In the genomic region with DNA sequence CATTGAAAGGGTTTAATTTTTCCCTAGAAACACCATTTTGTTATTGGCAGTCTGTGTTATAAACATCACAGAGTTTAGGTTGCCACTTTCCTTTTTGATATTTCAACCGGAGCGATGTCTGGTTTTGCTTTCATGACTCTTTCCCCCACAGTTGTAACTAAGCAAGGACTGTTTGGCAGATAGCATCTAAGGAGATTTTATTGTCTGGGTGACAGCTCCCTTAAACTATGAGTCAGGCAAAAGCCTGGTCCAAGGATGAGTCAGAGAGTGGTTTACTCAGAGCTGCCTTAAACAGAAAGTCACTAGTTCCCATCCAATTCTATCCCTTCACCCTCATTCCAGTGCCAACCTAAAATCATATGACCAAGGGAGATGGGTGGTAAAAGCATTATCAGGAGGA, we compare ENCODE assay signal across 9 cellular contexts.
DNase-seq lines count a peak whose midpoint lies in the region; ATAC-seq, FAIRE-seq and TF ChIP-seq lines count a peak whose summit lies in the region.
"Had no signal": no experiment of that assay in that cellular context is flagged by ENCODE, and none has a peak within 500 bp of the region (broad histone marks: within the 10 kb centered on the region; RNA-seq: fewer than 3 reads in every experiment).

No MANE protein-coding gene starts in this region.

- no peaks in the 10 kb centered on the region for H3K4me1 ChIP-seq in GM12878 (ENCODE audit: control insufficient read depth, insufficient read depth, low read length)
- H3K4me1 ChIP-seq in kidney (ENCODE audit: control insufficient read depth in 1 of 2, insufficient read depth in 1 of 2, low read depth in 1 of 2, low read length in 2 of 2) = no peaks in the 10 kb centered on the region
- H3K4me1 ChIP-seq in body of pancreas = no peaks in the 10 kb centered on the region

- H3K4me3 ChIP-seq in GM12878 (no peak overlapping the region), kidney (ENCODE audit: low read length in 2 of 2) (no peak overlapping the region), body of pancreas (no peak overlapping the region)
- H3K4me3 ChIP-seq: lung had no signal

- intact Hi-C loops in GM12878 (cut with micrococcal nuclease; ENCODE audit: unreplicated experiment) (no loop called here), kidney (cut with DNase I) (no loop called here), body of pancreas (cut with DNase I) (no loop called here)

- POLR2A ChIA-PET in GM12878 (lab: Charles Lee) = no interaction called here

- no peaks in the 10 kb centered on the region for H4K20me1 ChIP-seq in GM12878 (ENCODE audit: control insufficient read depth, insufficient read depth)

- CTCF ChIA-PET in GM12878 (lab: Yijun Ruan, JAX) = interaction anchor here (1.2 kb wide), 1 partner anchor 17 kb away, joined by 3 read pairs; no protein-coding TSS in a partner anchor

- no peak for TF ChIP-seq EP300 in GM12878 (IDR thresholded peaks at IDR 0.05; ENCODE audit: borderline replicate concordance in 1 of 2, control insufficient read depth in 1 of 2, low read depth in 2 of 2, low read length in 2 of 2)

- DNase-seq in SIG-M5 treated with dmso at 0.1 percent for 504 hours (lab: John Stamatoyannopoulos, UW; ENCODE audit: unreplicated experiment) (peak; percentile 59), SIG-M5 (lab: John Stamatoyannopoulos, UW) (no peak), GM12878 (ENCODE audit: low read depth, low spot score) (no peak), occipital lobe (lab: John Stamatoyannopoulos, UW) (peak; percentile 19), kidney (no peak), body of pancreas (no peak), NCI-H2227 (lab: John Stamatoyannopoulos, UW; ENCODE audit: unreplicated experiment) (no peak)

- no TSS peak for BruUV-seq in GM12878 (replicated peaks; lab: Mats Ljungman, UMichigan)

- in situ Hi-C loops in GM12878 (cut with MboI) = no loop called here

- FAIRE-seq in GM12878 (lab: Jason Lieb, UNC) = no peak
- FAIRE-seq in kidney (lab: Jason Lieb, UNC) = no peak

- H3K27ac ChIP-seq in GM12878 (ENCODE audit: control insufficient read depth, insufficient read depth) = no peak overlapping the region
- no peak overlapping the region for H3K27ac ChIP-seq in kidney (ENCODE audit: low read depth in 2 of 2, low read length in 2 of 2)
- no peak overlapping the region for H3K27ac ChIP-seq in body of pancreas

- H3K9me3 ChIP-seq in GM12878 (replicated peaks; ENCODE audit: control insufficient read depth, insufficient read depth, low read length) (no peaks in the 10 kb centered on the region), kidney (ENCODE audit: control insufficient read depth in 1 of 2, low read length in 2 of 2) (no peaks in the 10 kb centered on the region), body of pancreas (no peaks in the 10 kb centered on the region)

- no peak overlapping the region for H2AFZ ChIP-seq in GM12878 (ENCODE audit: control insufficient read depth, low read depth, low read length)

- H3K4me2 ChIP-seq in GM12878 (ENCODE audit: control insufficient read depth, insufficient read depth) = no peak overlapping the region

- no peaks in the 10 kb centered on the region for H3K36me3 ChIP-seq in GM12878 (ENCODE audit: control insufficient read depth in 2 of 2, insufficient read depth in 2 of 2, low read length in 1 of 2)
- H3K36me3 ChIP-seq in kidney (ENCODE audit: control insufficient read depth in 1 of 2, insufficient read depth in 2 of 2, low read length in 2 of 2) = no peaks in the 10 kb centered on the region
- no peaks in the 10 kb centered on the region for H3K36me3 ChIP-seq in body of pancreas (replicated peaks in 1 of 2; ENCODE audit: insufficient read depth in 1 of 2, low read depth in 2 of 2)

- no peaks in the 10 kb centered on the region for H3K79me2 ChIP-seq in GM12878 (ENCODE audit: control insufficient read depth, insufficient read depth, low read length)

- ATAC-seq in HG03558 (IDR thresholded peaks at IDR 0.05; ENCODE audit: extremely low read depth, unreplicated experiment) (peak; percentile 78), GM12878 (peak; percentile 98), body of pancreas (no peak)

- TF ChIP-seq CTCF in GM12878 (IDR thresholded peaks at IDR 0.05 in 2 of 3, conservative IDR thresholded peaks at IDR 0.05 in 1 of 3; ENCODE audit: control insufficient read depth in 2 of 3, extremely low read depth in 1 of 3, insufficient read depth in 1 of 3, low read depth in 3 of 3, low read length in 3 of 3) (no peak), kidney (IDR thresholded peaks at IDR 0.05; ENCODE audit: borderline replicate concordance, extremely low read depth, insufficient read depth) (no peak), body of pancreas (IDR thresholded peaks at IDR 0.05) (no peak)

- 62% methylated on average over 2 of the region's 2 CpGs for WGBS in GM12878 (ENCODE audit: insufficient coverage, insufficient replicate concordance, low lambda C conversion rate, missing lambda C conversion rate)
- 35 to 72% methylated on average over 2 of the region's 2 CpGs for WGBS in body of pancreas, 2 donors

- no peak for TF ChIP-seq RAD21 in GM12878 (IDR thresholded peaks at IDR 0.05; ENCODE audit: insufficient read depth, low read depth, low read length)

- RAD21 ChIA-PET in GM12878 (lab: Charles Lee; ENCODE audit: unreplicated experiment) = no interaction called here

- H3K27me3 ChIP-seq in GM12878 (replicated peaks in 1 of 2; ENCODE audit: control insufficient read depth in 2 of 2, insufficient read depth in 2 of 2, low read length in 1 of 2) = no peaks in the 10 kb centered on the region
- no peaks in the 10 kb centered on the region for H3K27me3 ChIP-seq in body of pancreas

- no peak for TF ChIP-seq POLR2A in GM12878 (IDR thresholded peaks at IDR 0.05; ENCODE audit: low read depth, low read length)
- TF ChIP-seq POLR2A in body of pancreas (IDR thresholded peaks at IDR 0.05) = no peak

- H3K9ac ChIP-seq in GM12878 (ENCODE audit: control insufficient read depth, insufficient read depth, low read length) (no peak overlapping the region), kidney (ENCODE audit: low read length in 2 of 2) (no peak overlapping the region)

- SMC1A ChIA-PET in GM12878 (lab: Charles Lee; ENCODE audit: uncharacterized antibody, unreplicated experiment) = interaction anchor here (0.8 to 1.3 kb wide), 2 partner anchors 10 to 357 kb away, joined by 3 to 5 read pairs; no protein-coding TSS in a partner anchor

TF ChIP-seq in GM12878, 131 proteins besides CTCF, POLR2A, EP300 and RAD21 (continues in another document):
- TF ChIP-seq MTA2 (IDR thresholded peaks at IDR 0.05; ENCODE audit: low read depth) (no peak), ZNF274 (IDR thresholded peaks at IDR 0.05; ENCODE audit: insufficient read depth, insufficient read length) (no peak), JUND (IDR thresholded peaks at IDR 0.05; ENCODE audit: low read depth, low read length) (no peak), ASH2L (IDR thresholded peaks at IDR 0.05; ENCODE audit: borderline replicate concordance, low read depth) (no peak), MEF2A (IDR thresholded peaks at IDR 0.05; ENCODE audit: insufficient read depth, low read depth, low read length) (no peak), ZNF217 (IDR thresholded peaks at IDR 0.05) (no peak), SMC3 (IDR thresholded peaks at IDR 0.05; ENCODE audit: borderline replicate concordance, low read length) (no peak), NBN (IDR thresholded peaks at IDR 0.05) (no peak), ESRRA (IDR thresholded peaks at IDR 0.05; ENCODE audit: low read length) (no peak), IRF5 (IDR thresholded peaks at IDR 0.05; ENCODE audit: borderline replicate concordance) (no peak), SMARCA5 (IDR thresholded peaks at IDR 0.05) (no peak), CHD2 (IDR thresholded peaks at IDR 0.05; ENCODE audit: borderline replicate concordance, low read depth, low read length) (no peak)
- TF ChIP-seq, protein P1, sequence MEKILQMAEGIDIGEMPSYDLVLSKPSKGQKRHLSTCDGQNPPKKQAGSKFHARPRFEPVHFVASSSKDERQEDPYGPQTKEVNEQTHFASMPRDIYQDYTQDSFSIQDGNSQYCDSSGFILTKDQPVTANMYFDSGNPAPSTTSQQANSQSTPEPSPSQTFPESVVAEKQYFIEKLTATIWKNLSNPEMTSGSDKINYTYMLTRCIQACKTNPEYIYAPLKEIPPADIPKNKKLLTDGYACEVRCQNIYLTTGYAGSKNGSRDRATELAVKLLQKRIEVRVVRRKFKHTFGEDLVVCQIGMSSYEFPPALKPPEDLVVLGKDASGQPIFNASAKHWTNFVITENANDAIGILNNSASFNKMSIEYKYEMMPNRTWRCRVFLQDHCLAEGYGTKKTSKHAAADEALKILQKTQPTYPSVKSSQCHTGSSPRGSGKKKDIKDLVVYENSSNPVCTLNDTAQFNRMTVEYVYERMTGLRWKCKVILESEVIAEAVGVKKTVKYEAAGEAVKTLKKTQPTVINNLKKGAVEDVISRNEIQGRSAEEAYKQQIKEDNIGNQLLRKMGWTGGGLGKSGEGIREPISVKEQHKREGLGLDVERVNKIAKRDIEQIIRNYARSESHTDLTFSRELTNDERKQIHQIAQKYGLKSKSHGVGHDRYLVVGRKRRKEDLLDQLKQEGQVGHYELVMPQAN (conservative IDR thresholded peaks at IDR 0.05) = no peak

Comparison
In these comparisons a context has a peak if more than half of its experiments do, and no peak if none do; other contexts are left out.
1. DNase-seq: peak in SIG-M5 treated with dmso at 0.1 percent for 504 hours (single experiment) and occipital lobe (single experiment); none in SIG-M5 (single experiment), GM12878 (single experiment), kidney (single experiment), body of pancreas (0 of 4) and NCI-H2227 (single experiment).